ENCODE assay signal across 1 cellular context in genomic region chr5:151081426-151082273, GRCh38.
TF ChIP-seq lines count a peak whose summit lies in the region.

No MANE protein-coding gene starts in this region.

TF ChIP-seq in HepG2, 621 proteins besides CTCF, POLR2A, EP300 and RAD21 (continued from another document and continues in another):
- TF ChIP-seq, protein P1, sequence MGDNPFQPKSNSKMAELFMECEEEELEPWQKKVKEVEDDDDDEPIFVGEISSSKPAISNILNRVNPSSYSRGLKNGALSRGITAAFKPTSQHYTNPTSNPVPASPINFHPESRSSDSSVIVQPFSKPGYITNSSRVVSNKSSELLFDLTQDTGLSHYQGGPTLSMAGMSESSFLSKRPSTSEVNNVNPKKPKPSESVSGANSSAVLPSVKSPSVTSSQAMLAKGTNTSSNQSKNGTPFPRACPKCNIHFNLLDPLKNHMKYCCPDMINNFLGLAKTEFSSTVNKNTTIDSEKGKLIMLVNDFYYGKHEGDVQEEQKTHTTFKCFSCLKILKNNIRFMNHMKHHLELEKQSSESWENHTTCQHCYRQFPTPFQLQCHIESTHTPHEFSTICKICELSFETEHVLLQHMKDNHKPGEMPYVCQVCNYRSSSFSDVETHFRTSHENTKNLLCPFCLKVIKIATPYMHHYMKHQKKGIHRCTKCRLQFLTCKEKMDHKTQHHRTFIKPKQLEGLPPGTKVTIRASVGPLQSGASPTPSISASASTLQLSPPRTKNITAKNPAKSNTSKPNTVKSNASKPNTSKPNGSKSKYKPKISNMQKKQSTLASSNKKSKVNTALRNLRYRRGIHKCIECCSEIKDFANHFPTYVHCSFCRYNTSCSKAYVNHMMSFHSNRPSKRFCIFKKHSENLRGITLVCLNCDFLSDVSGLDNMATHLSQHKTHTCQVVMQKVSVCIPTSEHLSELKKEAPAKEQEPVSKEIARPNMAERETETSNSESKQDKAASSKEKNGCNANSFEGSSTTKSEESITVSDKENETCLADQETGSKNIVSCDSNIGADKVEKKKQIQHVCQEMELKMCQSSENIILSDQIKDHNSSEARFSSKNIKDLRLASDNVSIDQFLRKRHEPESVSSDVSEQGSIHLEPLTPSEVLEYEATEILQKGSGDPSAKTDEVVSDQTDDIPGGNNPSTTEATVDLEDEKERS (CRISPR knock-in tag; IDR thresholded peaks at IDR 0.05): no peak
- no peak for TF ChIP-seq RCOR2 (CRISPR knock-in tag; IDR thresholded peaks at IDR 0.05)
- TF ChIP-seq RNF219 (CRISPR knock-in tag; IDR thresholded peaks at IDR 0.05): 0 out of 2 replicates have a peak, but pooled peaks have one; percentile 47
- no peak for TF ChIP-seq ZNF781 (CRISPR knock-in tag; IDR thresholded peaks at IDR 0.05; ENCODE audit: borderline replicate concordance, not compliant biosample characterization)
- TF ChIP-seq ZNF333 (CRISPR knock-in tag; IDR thresholded peaks at IDR 0.05; ENCODE audit: borderline replicate concordance): no peak
- TF ChIP-seq ZNF17 (CRISPR knock-in tag; IDR thresholded peaks at IDR 0.05): no peak
- no peak for TF ChIP-seq XRCC5 (optimal IDR thresholded peaks at IDR 0.05; ENCODE audit: low read length)
- no peak for TF ChIP-seq UBTF (CRISPR knock-in tag; IDR thresholded peaks at IDR 0.05)
- TF ChIP-seq ZBTB8A (CRISPR knock-in tag; IDR thresholded peaks at IDR 0.05; ENCODE audit: borderline replicate concordance, low read depth): no peak
- TF ChIP-seq, protein P2, sequence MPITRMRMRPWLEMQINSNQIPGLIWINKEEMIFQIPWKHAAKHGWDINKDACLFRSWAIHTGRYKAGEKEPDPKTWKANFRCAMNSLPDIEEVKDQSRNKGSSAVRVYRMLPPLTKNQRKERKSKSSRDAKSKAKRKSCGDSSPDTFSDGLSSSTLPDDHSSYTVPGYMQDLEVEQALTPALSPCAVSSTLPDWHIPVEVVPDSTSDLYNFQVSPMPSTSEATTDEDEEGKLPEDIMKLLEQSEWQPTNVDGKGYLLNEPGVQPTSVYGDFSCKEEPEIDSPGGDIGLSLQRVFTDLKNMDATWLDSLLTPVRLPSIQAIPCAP (CRISPR knock-in tag; IDR thresholded peaks at IDR 0.05; ENCODE audit: low read depth): no peak
- TF ChIP-seq PRPF4 (IDR thresholded peaks at IDR 0.05; ENCODE audit: low read depth, low read length, poor library complexity, severe bottlenecking): no peak
- TF ChIP-seq ZNF737 (CRISPR knock-in tag; IDR thresholded peaks at IDR 0.05; ENCODE audit: borderline replicate concordance): no peak
- TF ChIP-seq SYNCRIP (IDR thresholded peaks at IDR 0.05; ENCODE audit: insufficient read depth, low read depth, low read length): no peak
- TF ChIP-seq, protein P3, sequence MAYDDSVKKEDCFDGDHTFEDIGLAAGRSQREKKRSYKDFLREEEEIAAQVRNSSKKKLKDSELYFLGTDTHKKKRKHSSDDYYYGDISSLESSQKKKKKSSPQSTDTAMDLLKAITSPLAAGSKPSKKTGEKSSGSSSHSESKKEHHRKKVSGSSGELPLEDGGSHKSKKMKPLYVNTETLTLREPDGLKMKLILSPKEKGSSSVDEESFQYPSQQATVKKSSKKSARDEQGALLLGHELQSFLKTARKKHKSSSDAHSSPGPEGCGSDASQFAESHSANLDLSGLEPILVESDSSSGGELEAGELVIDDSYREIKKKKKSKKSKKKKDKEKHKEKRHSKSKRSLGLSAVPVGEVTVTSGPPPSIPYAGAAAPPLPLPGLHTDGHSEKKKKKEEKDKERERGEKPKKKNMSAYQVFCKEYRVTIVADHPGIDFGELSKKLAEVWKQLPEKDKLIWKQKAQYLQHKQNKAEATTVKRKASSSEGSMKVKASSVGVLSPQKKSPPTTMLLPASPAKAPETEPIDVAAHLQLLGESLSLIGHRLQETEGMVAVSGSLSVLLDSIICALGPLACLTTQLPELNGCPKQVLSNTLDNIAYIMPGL (CRISPR knock-in tag; IDR thresholded peaks at IDR 0.05; ENCODE audit: borderline replicate concordance in 1 of 2, low read depth in 1 of 2): 0 out of 4 replicates have a peak, but pooled peaks of 1 of the 2 experiments have one; percentile 38
- 0 out of 2 replicates have a peak, but pooled peaks have one; percentile 13 for TF ChIP-seq ZNF556 (CRISPR knock-in tag; IDR thresholded peaks at IDR 0.05; ENCODE audit: borderline replicate concordance)
- TF ChIP-seq PAXIP1 (CRISPR knock-in tag; conservative IDR thresholded peaks at IDR 0.05): 0 out of 2 replicates have a peak, but pooled peaks have one; percentile 9
- TF ChIP-seq PHB2 (IDR thresholded peaks at IDR 0.05; ENCODE audit: partially characterized antibody): no peak
- no peak for TF ChIP-seq HDAC1 (CRISPR knock-in tag; IDR thresholded peaks at IDR 0.05)
- TF ChIP-seq ETS1 (CRISPR knock-in tag; IDR thresholded peaks at IDR 0.05): no peak
- no peak for TF ChIP-seq SSRP1 (CRISPR knock-in tag; IDR thresholded peaks at IDR 0.05)
- peak; percentile 2 for TF ChIP-seq RXRB (CRISPR knock-in tag; IDR thresholded peaks at IDR 0.05; ENCODE audit: borderline replicate concordance)
- TF ChIP-seq ZNF30 (CRISPR knock-in tag; IDR thresholded peaks at IDR 0.05): no peak
- TF ChIP-seq ZNF431 (CRISPR knock-in tag; IDR thresholded peaks at IDR 0.05; ENCODE audit: borderline replicate concordance, low read depth): no peak
- no peak for TF ChIP-seq HNF4A (CRISPR knock-in tag; IDR thresholded peaks at IDR 0.05)
- TF ChIP-seq DMAP1 (CRISPR knock-in tag; IDR thresholded peaks at IDR 0.05): no peak
- TF ChIP-seq POLR2AphosphoS5 (IDR thresholded peaks at IDR 0.05; ENCODE audit: low read depth, low read length): peak; percentile 24; the same call in 1 of the 2 replicates
- TF ChIP-seq KMT2B (CRISPR knock-in tag; IDR thresholded peaks at IDR 0.05): no peak
- TF ChIP-seq HNRNPLL (IDR thresholded peaks at IDR 0.05; ENCODE audit: low read depth, low read length, poor library complexity, severe bottlenecking): no peak
- TF ChIP-seq CREM (IDR thresholded peaks at IDR 0.05): no peak
- TF ChIP-seq CREM (CRISPR knock-in tag; IDR thresholded peaks at IDR 0.05): no peak
- TF ChIP-seq ATM (IDR thresholded peaks at IDR 0.05; ENCODE audit: borderline replicate concordance): no peak
- TF ChIP-seq ZNF24 (IDR thresholded peaks at IDR 0.05): no peak
- TF ChIP-seq TEAD2 (CRISPR knock-in tag; IDR thresholded peaks at IDR 0.05): no peak
- TF ChIP-seq, protein P4, sequence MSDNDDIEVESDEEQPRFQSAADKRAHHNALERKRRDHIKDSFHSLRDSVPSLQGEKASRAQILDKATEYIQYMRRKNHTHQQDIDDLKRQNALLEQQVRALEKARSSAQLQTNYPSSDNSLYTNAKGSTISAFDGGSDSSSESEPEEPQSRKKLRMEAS (IDR thresholded peaks at IDR 0.05): no peak
- TF ChIP-seq ZNF281 (CRISPR knock-in tag; IDR thresholded peaks at IDR 0.05; ENCODE audit: borderline replicate concordance): 0 out of 2 replicates have a peak, but pooled peaks have one; percentile 1
- no peak for TF ChIP-seq IKZF4 (CRISPR knock-in tag; IDR thresholded peaks at IDR 0.05; ENCODE audit: borderline replicate concordance, low read depth, not compliant biosample characterization)
- 0 out of 2 replicates have a peak, but pooled peaks have one; percentile 6 for TF ChIP-seq IRF2 (CRISPR knock-in tag; IDR thresholded peaks at IDR 0.05)
- no peak for TF ChIP-seq ZNF276 (CRISPR knock-in tag; IDR thresholded peaks at IDR 0.05; ENCODE audit: low read depth)
- TF ChIP-seq BORCS8-MEF2B (CRISPR knock-in tag; IDR thresholded peaks at IDR 0.05): no peak
- no peak for TF ChIP-seq NFYC (CRISPR knock-in tag; IDR thresholded peaks at IDR 0.05)
- TF ChIP-seq SOX6 (IDR thresholded peaks at IDR 0.05): no peak
- TF ChIP-seq SOX6 (CRISPR knock-in tag; IDR thresholded peaks at IDR 0.05): peak; percentile 19
- no peak for TF ChIP-seq YY1 (IDR thresholded peaks at IDR 0.05; ENCODE audit: insufficient read depth, insufficient replicate concordance, low read depth, low read length)
